In the genomic region with DNA sequence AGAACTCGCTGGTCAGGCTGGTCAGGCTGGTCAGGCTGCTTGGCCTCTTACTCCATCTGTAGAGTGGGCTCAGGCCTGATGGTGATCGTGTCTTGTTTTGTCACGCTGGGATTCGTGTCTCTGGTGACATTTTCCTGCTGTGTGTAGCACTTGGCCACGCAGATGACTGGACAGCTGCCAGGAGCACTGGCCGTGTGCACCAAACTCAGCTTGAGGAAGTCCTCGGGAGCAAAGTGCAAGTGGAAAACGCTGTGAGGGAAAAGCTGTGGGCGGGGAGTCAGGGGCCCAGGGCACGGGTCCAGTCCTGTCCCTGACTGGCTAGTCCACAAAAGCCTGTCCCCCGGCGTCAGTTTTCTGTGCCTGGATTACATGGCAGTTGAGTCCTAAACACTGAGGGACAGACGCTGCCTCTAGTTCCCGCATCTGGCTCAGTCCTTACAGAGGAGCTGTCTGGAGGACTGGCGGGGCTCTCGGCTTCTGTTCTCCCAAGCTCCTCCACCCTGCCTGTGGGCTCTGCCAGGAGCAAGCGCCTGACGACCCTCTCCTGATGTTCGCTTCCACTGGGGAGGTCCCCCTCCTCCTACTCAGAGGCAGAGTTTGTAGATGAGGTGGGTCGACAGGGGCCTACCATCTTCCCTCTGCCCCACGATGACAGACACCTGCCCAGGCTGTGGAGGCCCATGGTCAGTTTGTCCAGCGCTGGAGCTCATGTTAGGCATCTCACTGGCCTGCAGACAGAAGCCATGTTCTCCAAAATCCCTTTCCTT, we compare ENCODE assay signal across 9 cellular contexts. TPM values are rescaled to one million over a fixed set of nuclear protein-coding genes. Genes with fewer than 3 reads are reported as not detected.
DNase-seq lines count a peak whose midpoint lies in the region; ATAC-seq and TF ChIP-seq lines count a peak whose summit lies in the region.
"Had no signal": no experiment of that assay in that cellular context is flagged by ENCODE, and none has a peak within 500 bp of the region (broad histone marks: within the 10 kb centered on the region; RNA-seq: fewer than 3 reads in every experiment).

No MANE protein-coding gene starts in this region.

- ATAC-seq in heart right ventricle: peak; percentile 21 to 61 (median 44)
- no peak for ATAC-seq in HG02840 (IDR thresholded peaks at IDR 0.05; ENCODE audit: low FRiP score, unreplicated experiment)

- no peak for TF ChIP-seq POLR2A in prostate gland (IDR thresholded peaks at IDR 0.05)

- DNase-seq in activated CD4-positive, alpha-beta T cell treated with anti-CD3 and anti-CD28 coated beads, Interleukin-2, amount 10 ng/mL, durations not matched to agents 24 days and 14 days: no peak
- DNase-seq in activated CD4-positive, alpha-beta T cell treated with anti-CD3 and anti-CD28 coated beads for 48 hours: no peak
- no peak for DNase-seq in activated CD4-positive, alpha-beta memory T cell treated with anti-CD3 and anti-CD28 coated beads for 36 hours
- DNase-seq in heart right ventricle (peak; percentile 83 to 84), prostate gland (ENCODE audit: low spot score) (no peak)
- DNase-seq in NK-92 treated with Interleukin-12 subunit alpha and Interleukin-12 subunit beta, amount 100 ng/mL, for 24 hours (lab: John Stamatoyannopoulos, UW): no peak
- no peak for DNase-seq in central memory CD4-positive, alpha-beta T cell

- TF ChIP-seq CTCF in heart right ventricle (IDR thresholded peaks at IDR 0.05) (no peak), prostate gland (IDR thresholded peaks at IDR 0.05) (no peak)

- H3K4me1 ChIP-seq in heart right ventricle: peaks cover 3 to 29% (median 22%) of the 10 kb centered on the region in 9 donors
- H3K4me1 ChIP-seq in prostate gland (replicated peaks): peaks cover 2% of the 10 kb centered on the region

- H3K27me3 ChIP-seq in heart right ventricle (no peaks in the 10 kb centered on the region), prostate gland (replicated peaks; ENCODE audit: insufficient read depth) (no peaks in the 10 kb centered on the region)

- H3K4me1 Mint-ChIP-seq in activated CD4-positive, alpha-beta T cell treated with anti-CD3 and anti-CD28 coated beads, Interleukin-2, amount 10 ng/mL, durations not matched to agents 24 days and 14 days: peaks cover 12% of the 10 kb centered on the region
- peaks cover 11% of the 10 kb centered on the region for H3K4me1 Mint-ChIP-seq in activated CD4-positive, alpha-beta memory T cell treated with anti-CD3 and anti-CD28 coated beads for 36 hours (ENCODE audit: low read depth)

- H3K4me3 Mint-ChIP-seq in activated CD4-positive, alpha-beta T cell treated with anti-CD3 and anti-CD28 coated beads, Interleukin-2, amount 10 ng/mL, durations not matched to agents 24 days and 14 days: peak overlapping the region; percentile 95
- H3K4me3 Mint-ChIP-seq in activated CD4-positive, alpha-beta memory T cell treated with anti-CD3 and anti-CD28 coated beads for 36 hours: peak overlapping the region; percentile 86

- intact Hi-C loops in activated CD4-positive, alpha-beta T cell treated with anti-CD3 and anti-CD28 coated beads, Interleukin-2, amount 10 ng/mL, durations not matched to agents 24 days and 14 days (cut with micrococcal nuclease): loop anchor here (1.0 to 2.0 kb wide), 3 partner anchors 35 to 529 kb away; partner anchors contain the start of genes GRPEL1, MAN2B2 and TADA2B
- intact Hi-C loops in activated CD4-positive, alpha-beta memory T cell treated with anti-CD3 and anti-CD28 coated beads for 36 hours (cut with micrococcal nuclease): loop anchor here (1.0 to 10.0 kb wide), 2 partner anchors 35 to 81 kb away; partner anchors contain the start of gene GRPEL1
- intact Hi-C loops in heart right ventricle (cut with DNase I): loop anchor here in 1 of 10 donors (2.0 to 10.0 kb wide), 2 partner anchors 53 to 81 kb away; no protein-coding TSS in a partner anchor
- intact Hi-C loops in prostate gland (cut with DNase I): loop anchor here (1.0 to 10.0 kb wide), 2 partner anchors 35 to 191 kb away; partner anchors contain the start of gene GRPEL1

- WGBS in heart right ventricle, 2 donors: 28 to 33% methylated on average over 22 of the region's 22 CpGs
- 35% methylated on average over 22 of the region's 22 CpGs for WGBS in prostate gland

- H3K4me3 ChIP-seq in heart right ventricle: peak overlapping the region in 9 of 10 donors; percentile 48 to 81 (median 72)
- H3K4me3 ChIP-seq in prostate gland: peak overlapping the region; percentile 42 to 47

- peaks cover 0 to 3% (median 0%) of the 10 kb centered on the region in 9 donors for H3K36me3 ChIP-seq in heart right ventricle
- no peaks in the 10 kb centered on the region for H3K36me3 ChIP-seq in prostate gland

- H3K27ac ChIP-seq in heart right ventricle: peak overlapping the region; percentile 24 to 89 (median 87)
- H3K27ac ChIP-seq in prostate gland: peak overlapping the region; percentile 68 to 75

- CTCF ChIA-PET in activated CD4-positive, alpha-beta memory T cell treated with anti-CD3 and anti-CD28 coated beads for 36 hours (lab: Charles Lee): interaction anchor here (0.9 to 2.1 kb wide), 2 partner anchors 33 to 383 kb away, joined by 3 to 8 read pairs; no protein-coding TSS in a partner anchor

- H3K27ac Mint-ChIP-seq in activated CD4-positive, alpha-beta T cell treated with anti-CD3 and anti-CD28 coated beads, Interleukin-2, amount 10 ng/mL, durations not matched to agents 24 days and 14 days: peak overlapping the region; percentile 13
- H3K27ac Mint-ChIP-seq in activated CD4-positive, alpha-beta memory T cell treated with anti-CD3 and anti-CD28 coated beads for 36 hours: no peak overlapping the region

- peaks cover 16% of the 10 kb centered on the region for H3K27me3 Mint-ChIP-seq in activated CD4-positive, alpha-beta T cell treated with anti-CD3 and anti-CD28 coated beads, Interleukin-2, amount 10 ng/mL, durations not matched to agents 24 days and 14 days
- no peaks in the 10 kb centered on the region for H3K27me3 Mint-ChIP-seq in activated CD4-positive, alpha-beta memory T cell treated with anti-CD3 and anti-CD28 coated beads for 36 hours

- H3K9me3 ChIP-seq in heart right ventricle (no peaks in the 10 kb centered on the region), prostate gland (no peaks in the 10 kb centered on the region)

- H3K36me3 Mint-ChIP-seq in activated CD4-positive, alpha-beta T cell treated with anti-CD3 and anti-CD28 coated beads, Interleukin-2, amount 10 ng/mL, durations not matched to agents 24 days and 14 days (ENCODE audit: low read depth): no peaks in the 10 kb centered on the region
- H3K36me3 Mint-ChIP-seq in activated CD4-positive, alpha-beta memory T cell treated with anti-CD3 and anti-CD28 coated beads for 36 hours: no peaks in the 10 kb centered on the region
- H3K36me3 Mint-ChIP-seq: activated naive CD4-positive, alpha-beta T cell treated with anti-CD3 and anti-CD28 coated beads, Interleukin-2, amount 50 U/mL, for 72 hours had no signal

- H3K9me3 Mint-ChIP-seq in activated CD4-positive, alpha-beta T cell treated with anti-CD3 and anti-CD28 coated beads, Interleukin-2, amount 10 ng/mL, durations not matched to agents 24 days and 14 days: no peaks in the 10 kb centered on the region
- no peaks in the 10 kb centered on the region for H3K9me3 Mint-ChIP-seq in activated CD4-positive, alpha-beta memory T cell treated with anti-CD3 and anti-CD28 coated beads for 36 hours
- H3K9me3 Mint-ChIP-seq: activated naive CD4-positive, alpha-beta T cell treated with anti-CD3 and anti-CD28 coated beads, Interleukin-2, amount 50 U/mL, for 72 hours had no signal

- POLR2A ChIA-PET in activated CD4-positive, alpha-beta memory T cell treated with anti-CD3 and anti-CD28 coated beads for 36 hours (lab: Charles Lee): interaction anchor here (2.5 kb wide), 1 partner anchor 36 kb away, joined by 9 read pairs; the partner anchor contains the start of gene GRPEL1

RNA-seq across cellular contexts. Expression of gene GRPEL1, which starts 35.9 kb away (rescaled TPM):
- 100 and 106 TPM in 2 replicates for total RNA-seq in activated CD4-positive, alpha-beta T cell treated with anti-CD3 and anti-CD28 coated beads, Interleukin-2, amount 10 ng/mL, durations not matched to agents 24 days and 14 days
- 10 to 100 TPM; 63.8 to 68.7 TPM for total RNA-seq in activated CD4-positive, alpha-beta memory T cell treated with anti-CD3 and anti-CD28 coated beads for 36 hours
- total RNA-seq in heart right ventricle: 10 to 100 TPM; 50.8 to 83.3 (median 55.8) TPM
- 10 to 100 TPM; 38.7 to 71.6 TPM for polyA plus RNA-seq in heart right ventricle
- 10 to 100 TPM; 12.8 to 25.6 TPM for total RNA-seq in prostate gland

Comparison
In these comparisons a context has a peak if more than half of its experiments do, and no peak if none do; other contexts are left out.
1. DNase-seq: peak in heart right ventricle (2 of 2); none in activated CD4-positive, alpha-beta T cell treated with anti-CD3 and anti-CD28 coated beads, Interleukin-2, amount 10 ng/mL, durations not matched to agents 24 days and 14 days (single experiment), activated CD4-positive, alpha-beta T cell treated with anti-CD3 and anti-CD28 coated beads for 48 hours (single experiment), activated CD4-positive, alpha-beta memory T cell treated with anti-CD3 and anti-CD28 coated beads for 36 hours (single experiment), prostate gland (single experiment), NK-92 treated with Interleukin-12 subunit alpha and Interleukin-12 subunit beta, amount 100 ng/mL, for 24 hours (single experiment) and central memory CD4-positive, alpha-beta T cell (single experiment).